Comparison of ENCODE assay signal across 8 cellular contexts in the genomic region with DNA sequence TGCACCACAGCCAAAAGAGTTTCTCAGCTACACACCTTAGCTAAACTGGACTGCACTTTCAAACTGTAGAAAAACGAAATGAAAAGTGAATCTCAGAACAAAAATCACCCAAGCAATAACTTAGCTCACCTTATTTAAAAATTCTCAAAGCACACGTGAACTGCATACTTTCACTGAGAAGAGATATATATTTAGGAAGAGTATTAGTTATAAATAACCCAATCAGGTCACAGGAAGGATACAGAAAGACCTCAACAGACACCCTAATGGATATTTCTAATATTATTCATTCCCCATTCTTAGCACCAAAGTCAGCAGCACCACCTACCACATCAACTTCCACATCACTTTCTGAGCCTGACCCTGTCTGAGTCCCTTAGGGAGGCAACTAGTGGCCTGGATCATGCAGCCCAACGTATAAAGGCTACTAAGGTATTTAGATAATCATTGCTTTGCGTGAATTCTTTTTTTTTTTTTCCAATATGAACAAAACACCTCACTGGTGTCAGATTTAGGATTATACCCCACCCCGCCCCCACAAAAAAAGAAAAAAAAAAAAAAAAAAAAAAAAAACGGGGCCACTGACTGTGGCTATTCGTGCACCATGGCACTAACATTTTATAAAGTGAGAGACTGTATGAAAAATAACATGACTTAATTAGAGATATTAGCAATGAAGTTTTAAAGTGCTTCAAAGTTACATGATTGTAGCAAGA. TPM values are rescaled to one million over a fixed set of nuclear protein-coding genes. Genes with fewer than 3 reads are reported as not detected.
DNase-seq lines count a peak whose midpoint lies in the region; ATAC-seq and TF ChIP-seq lines count a peak whose summit lies in the region.

No MANE protein-coding gene starts in this region.

- peak; percentile 10 for DNase-seq in A172 (ENCODE audit: low spot score)
- DNase-seq in NCI-H774 (lab: John Stamatoyannopoulos, UW), result no peak
- DNase-seq in SKM-1 treated with dmso at 0.1 percent for 144 hours (lab: John Stamatoyannopoulos, UW; ENCODE audit: unreplicated experiment), result no peak
- no peak for DNase-seq in GOT3 (lab: John Stamatoyannopoulos, UW)

- H3K4me3 Mint-ChIP-seq in brain (peak overlapping the region; percentile 94 to 100 (median 99)), nephron (peak overlapping the region; percentile 97 to 98 (median 97))

- H3K36me3 Mint-ChIP-seq in brain (peaks cover 6% of the 10 kb centered on the region), nephron (ENCODE audit: low read depth) (peaks cover 4% of the 10 kb centered on the region)

- H3K4me1 Mint-ChIP-seq in brain (peaks cover 42% of the 10 kb centered on the region), nephron (peaks cover 20% of the 10 kb centered on the region)

- ATAC-seq in GM18519 (IDR thresholded peaks at IDR 0.05; ENCODE audit: low FRiP score, unreplicated experiment) (peak; percentile 30), HG03342 (IDR thresholded peaks at IDR 0.05; ENCODE audit: unreplicated experiment) (peak; percentile 19)

- peaks cover 15% of the 10 kb centered on the region for H3K27me3 Mint-ChIP-seq in brain
- peaks cover 4% of the 10 kb centered on the region for H3K27me3 Mint-ChIP-seq in nephron (ENCODE audit: low read depth)

- no peak for TF ChIP-seq CTCF in brain (conservative IDR thresholded peaks at IDR 0.05)
- TF ChIP-seq CTCF in nephron (IDR thresholded peaks at IDR 0.05; ENCODE audit: unreplicated experiment in 3 of 3), result no peak

- peak overlapping the region in 3 of 5 experiments; percentile 96 to 98 (median 97) for H3K27ac Mint-ChIP-seq in brain
- H3K27ac Mint-ChIP-seq in nephron, result peak overlapping the region; percentile 90 to 99 (median 94)

- H3K9me3 Mint-ChIP-seq in brain (peaks cover 0 to 2% (median 0%) of the 10 kb centered on the region in 5 experiments), nephron (no peaks in the 10 kb centered on the region)

RNA-seq across cellular contexts. Expression of a gene that starts 2.6 kb away (rescaled TPM):
- total RNA-seq in A172 (2014; rRNA removed; shearing (Covaris generic)), result 53.6 and 54.6 TPM in 2 replicates
- polyA plus RNA-seq in brain (ENCODE audit: insufficient read depth, low read depth, low replicate concordance), result 35.6 TPM
